In genomic region chr4:148041606-148042324, GRCh38 we compare ENCODE assay signal across 23 cellular contexts.
"Had no signal": no experiment of that assay in that cellular context is flagged by ENCODE, and none has a peak within 500 bp of the region (broad histone marks: within the 10 kb centered on the region; RNA-seq: fewer than 3 reads in every experiment).

No MANE protein-coding gene starts in this region.

- H3K36me3 ChIP-seq: colonic mucosa, neutrophil, right lobe of liver, thyroid gland had no signal

- ATAC-seq: heart right ventricle; natural killer cell treated with Interleukin-12 subunit alpha and Interleukin-12 subunit beta and Interleukin-15 and Interleukin-18, amount 100 ng/mL, for 72 hours; right lobe of liver; stimulated activated effector memory CD8-positive, alpha-beta T cell treated with anti-CD3 and anti-CD28 coated beads, Interleukin-12 subunit alpha, Interleukin-12 subunit beta, amount 100 ng/mL, for 72 hours had no signal

- H3K4me1 ChIP-seq: colonic mucosa had no signal

- H3K4me3 ChIP-seq: colonic mucosa, esophagus muscularis mucosa, heart right ventricle, lung, right lobe of liver, stomach, thyroid gland had no signal

- FAIRE-seq: endothelial cell of umbilical vein had no signal

- DNase-seq: colonic mucosa; effector CD8-positive, alpha-beta T cell; endodermal cell; foreskin melanocyte; glutamatergic neuron; heart right ventricle; hypothalamus; immature natural killer cell; islet precursor cell; kidney glomerular epithelial cell; naive B cell; right lobe of liver; stimulated activated CD4-positive, alpha-beta T cell treated with anti-CD3 and anti-CD28 coated beads, Interleukin-2, amount 100 ng/mL, for 24 hours; stimulated activated CD4-positive, alpha-beta T cell treated with anti-CD3 and anti-CD28 coated beads, Interleukin-4, amount 100 ng/mL, for 24 hours; stimulated activated naive CD4-positive, alpha-beta T cell treated with Interleukin-2 at 50 U/mL for 16 hours; stomach; thyroid gland had no signal

- H3K27me3 ChIP-seq: colonic mucosa, esophagus muscularis mucosa, heart right ventricle, neutrophil, right lobe of liver, stomach, thyroid gland had no signal

- H3K9me3 ChIP-seq: colonic mucosa, esophagus muscularis mucosa, heart right ventricle, neutrophil, right lobe of liver, stomach, thyroid gland had no signal

- H3K27ac ChIP-seq: colonic mucosa, esophagus muscularis mucosa, neutrophil, right lobe of liver, stomach, thyroid gland had no signal
